ENCODE assay signal across 9 cellular contexts in genomic region chr1:8660455-8660854, GRCh38.
DNase-seq lines count a peak whose midpoint lies in the region; ATAC-seq, FAIRE-seq and TF ChIP-seq lines count a peak whose summit lies in the region.
"Had no signal": no experiment of that assay in that cellular context is flagged by ENCODE, and none has a peak within 500 bp of the region (broad histone marks: within the 10 kb centered on the region; RNA-seq: fewer than 3 reads in every experiment).

No MANE protein-coding gene starts in this region.

- H3K79me2 ChIP-seq in keratinocyte (ENCODE audit: control insufficient read depth, insufficient read depth, low read length) = peaks cover 19% of the 10 kb centered on the region

- H3K4me1 ChIP-seq in keratinocyte (ENCODE audit: control insufficient read depth, extremely low read depth, insufficient read depth, low read length) = peaks cover 44% of the 10 kb centered on the region

- peaks cover 9% of the 10 kb centered on the region; the same call in 1 of the 2 replicates for H3K36me3 Mint-ChIP-seq in HFFc6 (ENCODE audit: low read depth)

- no peaks in the 10 kb centered on the region for H4K20me1 ChIP-seq in keratinocyte (ENCODE audit: control insufficient read depth, extremely low read depth, insufficient read depth, low read length)

- H3K4me3 ChIP-seq in astrocyte of the cerebellum (ENCODE audit: low read depth, low read length) = no peak overlapping the region
- H3K4me3 ChIP-seq in keratinocyte (ENCODE audit: control insufficient read depth in 2 of 3, extremely low read depth in 1 of 3, insufficient read depth in 2 of 3, low read depth in 1 of 3, low read length in 3 of 3) = peak overlapping the region in 2 of 3 experiments; percentile 10 to 29

- no peaks in the 10 kb centered on the region for H3K27me3 Mint-ChIP-seq in HFFc6 (ENCODE audit: insufficient read depth)
- H3K27me3 Mint-ChIP-seq: IgD-negative memory B cell had no signal

- H3K4me2 ChIP-seq in keratinocyte (ENCODE audit: control insufficient read depth, extremely low read depth, insufficient read depth, low read depth, low read length) = peak overlapping the region; percentile 83

- H3K27me3 ChIP-seq in keratinocyte (ENCODE audit: control insufficient read depth, extremely low read depth, insufficient read depth, low read length) = no peaks in the 10 kb centered on the region

- H3K4me3 Mint-ChIP-seq in HFFc6 = no peak overlapping the region
- H3K4me3 Mint-ChIP-seq: IgD-negative memory B cell had no signal

- DNase-seq in HFFc6 = peak; percentile 93
- DNase-seq in astrocyte of the cerebellum (ENCODE audit: low read depth) = peak; percentile 39
- DNase-seq in keratinocyte (ENCODE audit: low read depth, low spot score) = peak; percentile 60
- DNase-seq in substantia nigra (lab: John Stamatoyannopoulos, UW) = peak in 27 of 49 donors; percentile 4 to 51 (median 31)
- no peak for DNase-seq in activated CD8-positive, alpha-beta memory T cell treated with anti-CD3 and anti-CD28 coated beads, Interleukin-2, amount 50 U/mL, for 4 hours
- no peak for DNase-seq in NCI-H345 treated with DMSO at 0.1 percent for 48 hours (lab: John Stamatoyannopoulos, UW; ENCODE audit: unreplicated experiment)

- in situ Hi-C loops in astrocyte of the cerebellum (cut with HindIII; ENCODE audit: low sequenced_read_pairs) = loop anchor here (5.0 kb wide), 1 partner anchor 33 kb away; no protein-coding TSS in a partner anchor

- peaks cover 0 to 3% of the 10 kb centered on the region in 2 experiments for H3K36me3 ChIP-seq in keratinocyte (ENCODE audit: control insufficient read depth in 2 of 2, extremely low read depth in 1 of 2, insufficient read depth in 2 of 2, low read length in 2 of 2)

- no peaks in the 10 kb centered on the region for H3K9me3 ChIP-seq in keratinocyte (ENCODE audit: control insufficient read depth, low read depth, low read length)

- peak overlapping the region; percentile 5 for H2AFZ ChIP-seq in keratinocyte (ENCODE audit: control insufficient read depth, low read length)

- H3K27ac Mint-ChIP-seq in HFFc6 = no peak overlapping the region
- H3K27ac Mint-ChIP-seq: IgD-negative memory B cell had no signal

- H3K27ac ChIP-seq in keratinocyte (ENCODE audit: control insufficient read depth, insufficient read depth, low read length) = peak overlapping the region; percentile 92
- peak overlapping the region; percentile 53 for H3K27ac ChIP-seq in substantia nigra (ENCODE audit: low read depth, low read length, poor library complexity, severe bottlenecking)

- peaks cover 6% of the 10 kb centered on the region; the same call in 1 of the 2 replicates for H3K4me1 Mint-ChIP-seq in HFFc6 (ENCODE audit: low read depth)

- no peaks in the 10 kb centered on the region for H3K9me1 ChIP-seq in keratinocyte (ENCODE audit: control insufficient read depth, extremely low read depth, insufficient read depth, low read length)

- ATAC-seq in HG03135 (IDR thresholded peaks at IDR 0.05; ENCODE audit: unreplicated experiment) (no peak), HG02885 (IDR thresholded peaks at IDR 0.05; ENCODE audit: poor library complexity, unreplicated experiment) (no peak)

- H3K9ac ChIP-seq in keratinocyte (ENCODE audit: control insufficient read depth, extremely low read depth, insufficient read depth, low read length) = peak overlapping the region; percentile 66

- dilution Hi-C loops in keratinocyte (cut with MboI; ENCODE audit: extremely low pct_ligation_motif_present, low sequenced_read_pairs) = no loop called here

- TF ChIP-seq CTCF in HFFc6 (IDR thresholded peaks at IDR 0.05) (no peak), astrocyte of the cerebellum (IDR thresholded peaks at IDR 0.05; ENCODE audit: low read depth, low read length, missing control alignments) (no peak), keratinocyte (optimal IDR thresholded peaks at IDR 0.05 in 1 of 3, IDR thresholded peaks at IDR 0.05 in 1 of 3, conservative IDR thresholded peaks at IDR 0.05 in 1 of 3; ENCODE audit: extremely low read depth in 1 of 3, insufficient read depth in 2 of 3, low read length in 3 of 3) (no peak)

- peak; percentile 75 for FAIRE-seq in keratinocyte (lab: Jason Lieb, UNC)

- H3K9me3 Mint-ChIP-seq in HFFc6 = no peaks in the 10 kb centered on the region
- H3K9me3 Mint-ChIP-seq: IgD-negative memory B cell had no signal

Comparison
In these comparisons a context has a peak if more than half of its experiments do, and no peak if none do; other contexts are left out.
1. DNase-seq: peak in HFFc6 (single experiment), astrocyte of the cerebellum (single experiment), keratinocyte (single experiment) and substantia nigra (27 of 49); none in activated CD8-positive, alpha-beta memory T cell treated with anti-CD3 and anti-CD28 coated beads, Interleukin-2, amount 50 U/mL, for 4 hours (single experiment) and NCI-H345 treated with DMSO at 0.1 percent for 48 hours (single experiment).